14 cellular contexts compared by ENCODE assay signal in genomic region chr7:152925412-152926147, GRCh38.
DNase-seq lines count a peak whose midpoint lies in the region; ATAC-seq and TF ChIP-seq lines count a peak whose summit lies in the region.
"Had no signal": no experiment of that assay in that cellular context is flagged by ENCODE, and none has a peak within 500 bp of the region (broad histone marks: within the 10 kb centered on the region; RNA-seq: fewer than 3 reads in every experiment).

No MANE protein-coding gene starts in this region.

- H3K9me3 Mint-ChIP-seq in neural crest cell: peaks cover under 1% of the 10 kb centered on the region
- peaks cover 9% of the 10 kb centered on the region for H3K9me3 Mint-ChIP-seq in type B pancreatic cell

- peaks cover 18% of the 10 kb centered on the region for H3K4me1 Mint-ChIP-seq in neural crest cell
- peaks cover 5% of the 10 kb centered on the region for H3K4me1 Mint-ChIP-seq in type B pancreatic cell (ENCODE audit: unreplicated experiment)

- ATAC-seq in HG03442 (IDR thresholded peaks at IDR 0.05; ENCODE audit: unreplicated experiment) (no peak), GM18909 (IDR thresholded peaks at IDR 0.05; ENCODE audit: poor library complexity, unreplicated experiment) (no peak)

- peaks cover 67% of the 10 kb centered on the region for H3K27me3 ChIP-seq in left ventricle myocardium inferior (ENCODE audit: low read depth)

- H3K4me1 ChIP-seq in left ventricle myocardium inferior: peaks cover 12% of the 10 kb centered on the region

- H3K36me3 ChIP-seq in left ventricle myocardium inferior: no peaks in the 10 kb centered on the region

- H3K27me3 Mint-ChIP-seq in neural crest cell (ENCODE audit: low read depth): peaks cover 11% of the 10 kb centered on the region
- H3K27me3 Mint-ChIP-seq in type B pancreatic cell: peaks cover 57% of the 10 kb centered on the region

- TF ChIP-seq CTCF in left ventricle myocardium inferior (IDR thresholded peaks at IDR 0.05; ENCODE audit: borderline replicate concordance) (peak; percentile 19), neural crest cell (conservative IDR thresholded peaks at IDR 0.05) (no peak), type B pancreatic cell (conservative IDR thresholded peaks at IDR 0.05) (peak; percentile 54)

- peak overlapping the region; percentile 61 for H3K4me3 ChIP-seq in left ventricle myocardium inferior

- H3K27ac ChIP-seq in left ventricle myocardium inferior (replicated peaks): no peak overlapping the region
- H3K27ac ChIP-seq: epithelial cell of prostate had no signal

- H3K9me3 ChIP-seq in left ventricle myocardium inferior (replicated peaks): no peaks in the 10 kb centered on the region

- H3K4me3 Mint-ChIP-seq in neural crest cell: peak overlapping the region; percentile 88
- H3K4me3 Mint-ChIP-seq in type B pancreatic cell: peak overlapping the region; percentile 80
- H3K4me3 Mint-ChIP-seq: activated naive CD8-positive, alpha-beta T cell treated with anti-CD3 and anti-CD28 coated beads, Interleukin-2, amount 10 ng/mL, durations not matched to agents 7 days and 5 days had no signal

- intact Hi-C loops in left ventricle myocardium inferior (cut with micrococcal nuclease): no loop called here

- peak overlapping the region; percentile 71 for H3K27ac Mint-ChIP-seq in neural crest cell (ENCODE audit: unreplicated experiment)
- no peak overlapping the region for H3K27ac Mint-ChIP-seq in type B pancreatic cell
- H3K27ac Mint-ChIP-seq: activated naive CD8-positive, alpha-beta T cell treated with anti-CD3 and anti-CD28 coated beads, Interleukin-2, amount 10 ng/mL, durations not matched to agents 7 days and 5 days had no signal

- H3K36me3 Mint-ChIP-seq in neural crest cell (ENCODE audit: low read depth): no peaks in the 10 kb centered on the region
- H3K36me3 Mint-ChIP-seq in type B pancreatic cell: peaks cover 3% of the 10 kb centered on the region
- H3K36me3 Mint-ChIP-seq: activated naive CD8-positive, alpha-beta T cell treated with anti-CD3 and anti-CD28 coated beads, Interleukin-2, amount 10 ng/mL, durations not matched to agents 7 days and 5 days had no signal

- DNase-seq in NCI-H82 (lab: John Stamatoyannopoulos, UW): peak; percentile 39
- DNase-seq in NCI-H82 treated with DMSO at 0.1 percent for 48 hours (lab: John Stamatoyannopoulos, UW; ENCODE audit: unreplicated experiment): no peak
- DNase-seq in left ventricle myocardium inferior: no peak
- peak; percentile 64 for DNase-seq in neural crest cell (ENCODE audit: low read depth, low spot score)
- DNase-seq in type B pancreatic cell (ENCODE audit: extremely low spot score, unreplicated experiment): no peak
- DNase-seq in NCI-H146 (lab: John Stamatoyannopoulos, UW): no peak
- DNase-seq: activated naive CD8-positive, alpha-beta T cell treated with anti-CD3 and anti-CD28 coated beads, Interleukin-2, amount 10 ng/mL, durations not matched to agents 7 days and 5 days; DMS53; mammary epithelial cell; NCI-H446 treated with DMSO at 0.1 percent for 48 hours; stimulated activated naive CD4-positive, alpha-beta T cell had no signal

Comparison
In these comparisons a context has a peak if more than half of its experiments do, and no peak if none do; other contexts are left out.
1. DNase-seq: peak in NCI-H82 (single experiment) and neural crest cell (single experiment); none in NCI-H82 treated with DMSO at 0.1 percent for 48 hours (single experiment), left ventricle myocardium inferior (single experiment), type B pancreatic cell (single experiment) and NCI-H146 (single experiment).